Comparison of ENCODE assay signal across 8 cellular contexts in genomic region chr9:93575706-93576295, GRCh38. TPM values are rescaled to one million over a fixed set of nuclear protein-coding genes. Genes with fewer than 3 reads are reported as not detected.
DNase-seq lines count a peak whose midpoint lies in the region; ATAC-seq, FAIRE-seq and TF ChIP-seq lines count a peak whose summit lies in the region.

No MANE protein-coding gene starts in this region.

- peaks cover 60% of the 10 kb centered on the region for H3K4me1 ChIP-seq in left ventricle myocardium inferior
- peaks cover 39% of the 10 kb centered on the region for H3K4me1 ChIP-seq in psoas muscle

- H3K27ac Mint-ChIP-seq in activated naive CD8-positive, alpha-beta T cell treated with anti-CD3 and anti-CD28 coated beads, Interleukin-2, amount 10 ng/mL, durations not matched to agents 7 days and 5 days = peak overlapping the region; percentile 90

- peak; percentile 70 for DNase-seq in GM12892 (ENCODE audit: insufficient read length)
- peak; percentile 72 for DNase-seq in activated naive CD8-positive, alpha-beta T cell treated with anti-CD3 and anti-CD28 coated beads, Interleukin-2, amount 10 ng/mL, durations not matched to agents 7 days and 5 days
- DNase-seq in left ventricle myocardium inferior = peak; percentile 48
- peak; percentile 63 to 77 for DNase-seq in psoas muscle
- DNase-seq in occipital lobe (lab: John Stamatoyannopoulos, UW) = no peak

- FAIRE-seq in GM12892 (lab: Jason Lieb, UNC) = peak; percentile 74

- H3K9me3 ChIP-seq in left ventricle myocardium inferior (replicated peaks) = peaks cover 5% of the 10 kb centered on the region
- no peaks in the 10 kb centered on the region for H3K9me3 ChIP-seq in psoas muscle

- H3K27me3 Mint-ChIP-seq in activated naive CD8-positive, alpha-beta T cell treated with anti-CD3 and anti-CD28 coated beads, Interleukin-2, amount 10 ng/mL, durations not matched to agents 7 days and 5 days = no peaks in the 10 kb centered on the region

- peak overlapping the region; percentile 94 for H3K27ac ChIP-seq in left ventricle myocardium inferior (replicated peaks)
- peak overlapping the region; percentile 86 for H3K27ac ChIP-seq in psoas muscle

- H3K4me3 ChIP-seq in left ventricle myocardium inferior (peak overlapping the region; percentile 89), psoas muscle (peak overlapping the region; percentile 88)

- 1 to 3% (median 1%) methylated on average over 26 to 35 of the region's 35 CpGs for WGBS in psoas muscle, 3 donors

- H3K36me3 ChIP-seq in left ventricle myocardium inferior (no peaks in the 10 kb centered on the region), psoas muscle (ENCODE audit: insufficient read depth in 1 of 2, low read depth in 1 of 2) (no peaks in the 10 kb centered on the region)

- H3K4me1 Mint-ChIP-seq in activated naive CD8-positive, alpha-beta T cell treated with anti-CD3 and anti-CD28 coated beads, Interleukin-2, amount 10 ng/mL, durations not matched to agents 7 days and 5 days = peaks cover 16% of the 10 kb centered on the region

- POLR2A ChIA-PET in activated naive CD8-positive, alpha-beta T cell treated with anti-CD3 and anti-CD28 coated beads, Interleukin-2, amount 10 ng/mL, durations not matched to agents 7 days and 5 days (lab: Charles Lee) = interaction anchor here (0.9 to 2.1 kb wide), 5 partner anchors 9 to 621 kb away, joined by 3 to 31 read pairs (median 3); partner anchors contain the start of genes FAM120A and FAM120AOS

- TF ChIP-seq CTCF in left ventricle myocardium inferior (IDR thresholded peaks at IDR 0.05; ENCODE audit: borderline replicate concordance) = no peak
- no peak for TF ChIP-seq CTCF in psoas muscle (IDR thresholded peaks at IDR 0.05)

- peak; percentile 36 for ATAC-seq in HG03045 (IDR thresholded peaks at IDR 0.05; ENCODE audit: unreplicated experiment)
- ATAC-seq in SK-N-SH treated with all-trans-retinoic acid at 6 μM for 48 hours = peak; percentile 68
- peak; percentile 50 for ATAC-seq in activated naive CD8-positive, alpha-beta T cell treated with anti-CD3 and anti-CD28 coated beads, Interleukin-2, amount 10 ng/mL, durations not matched to agents 7 days and 5 days (ENCODE audit: low read depth)
- peak; percentile 21 to 55 (median 33) for ATAC-seq in psoas muscle
- ATAC-seq in GM19467 (IDR thresholded peaks at IDR 0.05; ENCODE audit: unreplicated experiment) = no peak

- H3K9me3 Mint-ChIP-seq in activated naive CD8-positive, alpha-beta T cell treated with anti-CD3 and anti-CD28 coated beads, Interleukin-2, amount 10 ng/mL, durations not matched to agents 7 days and 5 days = peaks cover 5% of the 10 kb centered on the region

- peak; percentile 53 for TF ChIP-seq POLR2A in GM12892 (IDR thresholded peaks at IDR 0.05; ENCODE audit: low read depth, low read length)

- H3K27me3 ChIP-seq in left ventricle myocardium inferior (ENCODE audit: low read depth) (no peaks in the 10 kb centered on the region), psoas muscle (ENCODE audit: insufficient read depth in 3 of 3, low read length in 2 of 3) (no peaks in the 10 kb centered on the region)

- H3K36me3 Mint-ChIP-seq in activated naive CD8-positive, alpha-beta T cell treated with anti-CD3 and anti-CD28 coated beads, Interleukin-2, amount 10 ng/mL, durations not matched to agents 7 days and 5 days = peaks cover 5% of the 10 kb centered on the region

- H3K4me3 Mint-ChIP-seq in activated naive CD8-positive, alpha-beta T cell treated with anti-CD3 and anti-CD28 coated beads, Interleukin-2, amount 10 ng/mL, durations not matched to agents 7 days and 5 days = peak overlapping the region; percentile 90

- intact Hi-C loops in left ventricle myocardium inferior (cut with micrococcal nuclease) (no loop called here), psoas muscle (cut with DNase I) (no loop called here)

TF ChIP-seq in SK-N-SH treated with all-trans-retinoic acid at 6 μM for 48 hours, 23 proteins besides CTCF, POLR2A, EP300 and RAD21:
- TF ChIP-seq PPARA (CRISPR knock-in tag; IDR thresholded peaks at IDR 0.05; ENCODE audit: borderline replicate concordance) (no peak), PATZ1 (CRISPR knock-in tag; IDR thresholded peaks at IDR 0.05; ENCODE audit: borderline replicate concordance) (peak; percentile 32; the same call in 1 of the 2 replicates), BACH2 (CRISPR knock-in tag; IDR thresholded peaks at IDR 0.05; ENCODE audit: borderline replicate concordance) (no peak), ZNF70 (CRISPR knock-in tag; IDR thresholded peaks at IDR 0.05) (no peak), ZFP30 (CRISPR knock-in tag; IDR thresholded peaks at IDR 0.05) (no peak)

RNA-seq across cellular contexts. Expression of gene PHF2, which starts 0.6 kb away (rescaled TPM):
- 7.4 TPM for polyA plus RNA-seq in GM12892 (2012; ENCODE audit: missing spikeins)
- total RNA-seq in activated naive CD8-positive, alpha-beta T cell treated with anti-CD3 and anti-CD28 coated beads, Interleukin-2, amount 10 ng/mL, durations not matched to agents 7 days and 5 days = 10 to 100 TPM; 27.9 to 29.5 TPM
- 27.4 TPM for total RNA-seq in left ventricle myocardium inferior
- 10 to 100 TPM; 19.1 to 26.6 (median 20.1) TPM for total RNA-seq in psoas muscle
- polyA plus RNA-seq in psoas muscle = 10 to 100 TPM in 2 of 3 donors, 1 to 10 TPM in 1; 9.3 to 17.7 (median 13.8) TPM
- total RNA-seq in occipital lobe = 33.4 TPM
